ENCODE assay signal across 1 cellular context in genomic region chr17:43702636-43703035, GRCh38.
A peak's percentile ranks its signal among the peaks of the same experiment; 100 is the strongest.
TF ChIP-seq lines count a peak whose summit lies in the region.

No MANE protein-coding gene starts in this region.

TF ChIP-seq in IMR-90, 13 proteins besides CTCF, POLR2A, EP300 and RAD21:
- TF ChIP-seq USF2 (IDR thresholded peaks at IDR 0.05; ENCODE audit: low read depth, low read length) (peak; percentile 93), MXI1 (IDR thresholded peaks at IDR 0.05; ENCODE audit: borderline replicate concordance, low read depth, low read length) (no peak)
